Comparison of ENCODE assay signal across 8 cellular contexts in the genomic region with DNA sequence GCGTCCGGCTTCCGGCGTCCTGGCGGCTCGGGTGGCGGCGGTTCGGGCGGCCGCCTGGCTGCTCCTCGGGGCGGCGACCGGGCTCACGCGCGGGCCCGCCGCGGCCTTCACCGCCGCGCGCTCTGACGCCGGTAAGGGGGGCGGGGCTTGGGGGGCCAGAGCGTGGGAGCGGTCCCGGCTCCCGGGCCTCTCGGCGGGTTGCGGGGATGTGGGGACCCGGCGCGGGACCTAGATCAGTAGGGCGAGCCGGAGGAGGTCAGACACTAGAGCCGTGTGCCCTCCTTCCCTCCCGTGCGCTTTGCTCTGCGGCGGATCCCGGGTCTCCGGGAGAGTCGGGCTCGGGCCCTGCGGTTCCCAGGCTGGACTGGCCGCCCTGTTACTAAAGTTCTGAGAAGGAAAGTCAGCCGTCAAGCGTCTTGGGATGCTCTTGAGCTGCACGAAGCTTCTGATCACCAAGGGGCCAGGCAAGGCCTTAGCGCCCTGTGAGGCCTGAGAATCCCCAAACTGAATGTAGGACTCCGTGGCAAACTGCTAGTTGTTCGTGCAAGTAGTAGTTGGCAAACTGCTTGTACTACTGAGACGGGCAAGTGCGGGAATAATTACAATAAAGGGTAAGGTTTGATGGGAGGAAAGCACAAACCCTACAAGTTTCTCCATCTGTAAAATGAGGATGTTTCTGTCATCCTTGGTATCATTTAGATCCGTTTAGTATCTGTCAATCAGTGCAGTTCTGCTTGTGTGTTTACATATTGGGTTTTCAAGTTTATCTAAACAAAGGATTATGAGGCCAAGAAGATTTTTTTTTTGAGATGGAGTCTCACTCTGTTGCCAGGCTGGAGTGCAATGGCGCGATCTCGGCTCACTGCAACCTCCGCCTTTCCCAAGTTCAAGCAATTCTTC. TPM values are rescaled to one million over a fixed set of nuclear protein-coding genes. Genes with fewer than 3 reads are reported as not detected.
DNase-seq lines count a peak whose midpoint lies in the region; ATAC-seq, FAIRE-seq and TF ChIP-seq lines count a peak whose summit lies in the region.

No MANE protein-coding gene starts in this region.

- H3K27me3 ChIP-seq in CD4-positive, alpha-beta T cell (ENCODE audit: control insufficient read depth, insufficient read depth, low read length), result no peaks in the 10 kb centered on the region
- H3K27me3 ChIP-seq in HL-60 (ENCODE audit: insufficient read depth, poor library complexity, severe bottlenecking) (no peaks in the 10 kb centered on the region), bronchial epithelial cell (ENCODE audit: control insufficient read depth, insufficient read depth, low read length) (no peaks in the 10 kb centered on the region), layer of hippocampus (ENCODE audit: control insufficient read depth, insufficient read depth, low read length) (no peaks in the 10 kb centered on the region)

- peak overlapping the region; percentile 99 for H3K27ac ChIP-seq in CD4-positive, alpha-beta T cell (ENCODE audit: low read depth, low read length)
- H3K27ac ChIP-seq in HL-60 (replicated peaks) (peak overlapping the region; percentile 87), layer of hippocampus (ENCODE audit: low read depth, low read length) (peak overlapping the region; percentile 82)

- peaks cover 11% of the 10 kb centered on the region for H3K36me3 Mint-ChIP-seq in CD4-positive, alpha-beta T cell (ENCODE audit: low read depth)
- no peaks in the 10 kb centered on the region for H3K36me3 Mint-ChIP-seq in T-helper 17 cell (ENCODE audit: low read depth)

- intact Hi-C loops in CD4-positive, alpha-beta T cell (cut with DNase I, micrococcal nuclease), result loop anchor here (1.0 to 10.0 kb wide), 5 partner anchors 27 to 278 kb away; a partner anchor contains a TSS

- TF ChIP-seq CTCF in CD4-positive, alpha-beta T cell (IDR thresholded peaks at IDR 0.05), result no peak
- TF ChIP-seq CTCF in HL-60 (IDR thresholded peaks at IDR 0.05; ENCODE audit: insufficient read depth, low read length) (no peak), bronchial epithelial cell (IDR thresholded peaks at IDR 0.05; ENCODE audit: insufficient read depth, low read length, severe bottlenecking) (no peak)

- no peak for FAIRE-seq in bronchial epithelial cell (lab: Jason Lieb, UNC)

- no peaks in the 10 kb centered on the region for H3K9me3 ChIP-seq in CD4-positive, alpha-beta T cell (ENCODE audit: control insufficient read depth, low read length)
- H3K9me3 ChIP-seq in T-helper 17 cell (ENCODE audit: control insufficient read depth, low read length, poor library complexity, severe bottlenecking), result no peaks in the 10 kb centered on the region

- H3K27ac Mint-ChIP-seq in CD4-positive, alpha-beta T cell, result peak overlapping the region; percentile 88
- peak overlapping the region; percentile 89 for H3K27ac Mint-ChIP-seq in T-helper 17 cell

- H3K36me3 ChIP-seq in bronchial epithelial cell (ENCODE audit: control insufficient read depth, insufficient read depth, low read length), result no peaks in the 10 kb centered on the region

- peak; percentile 33 for ATAC-seq in CD4-positive, alpha-beta T cell (ENCODE audit: poor library complexity)
- ATAC-seq in GM19452 (IDR thresholded peaks at IDR 0.05; ENCODE audit: unreplicated experiment) (peak; percentile 45), T-helper 17 cell (peak; percentile 53)

- no peaks in the 10 kb centered on the region for H3K9me3 Mint-ChIP-seq in CD4-positive, alpha-beta T cell

- CTCF ChIA-PET in CD4-positive, alpha-beta T cell (lab: Charles Lee), result interaction anchor here (1.1 to 1.4 kb wide), 3 partner anchors 26 to 27 kb away, joined by 3 read pairs; a partner anchor contains a TSS

- peak overlapping the region; percentile 92 for H3K4me3 Mint-ChIP-seq in CD4-positive, alpha-beta T cell
- peak overlapping the region; percentile 83 for H3K4me3 Mint-ChIP-seq in T-helper 17 cell

- DNase-seq in CD4-positive, alpha-beta T cell, result peak; percentile 20 to 75 (median 60)
- peak in 1 of 2 experiments; percentile 36 for DNase-seq in HL-60 (ENCODE audit: low read depth in 1 of 2, low spot score in 1 of 2)
- peak in 2 of 3 donors; percentile 72 to 74 for DNase-seq in T-helper 17 cell
- DNase-seq in bronchial epithelial cell (ENCODE audit: low read depth), result peak; percentile 32
- peak; percentile 40 to 54 for DNase-seq in stimulated activated CD4-positive, alpha-beta T cell treated with anti-CD3 and anti-CD28 coated beads, Interleukin-15, amount 100 ng/mL, for 48 hours (ENCODE audit: low read depth in 2 of 2)
- DNase-seq in putamen (ENCODE audit: low spot score), result no peak

- POLR2A ChIA-PET in CD4-positive, alpha-beta T cell (lab: Charles Lee), result interaction anchor here (0.6 to 2.4 kb wide), 12 partner anchors 14 to 280 kb away, joined by 3 to 57 read pairs (median 6); a partner anchor contains a TSS

- H3K27me3 Mint-ChIP-seq in CD4-positive, alpha-beta T cell, result no peaks in the 10 kb centered on the region
- H3K27me3 Mint-ChIP-seq in T-helper 17 cell, result no peaks in the 10 kb centered on the region

- peak overlapping the region; percentile 98 for H3K4me3 ChIP-seq in HL-60 (replicated peaks; ENCODE audit: insufficient read depth, low read length)
- H3K4me3 ChIP-seq in bronchial epithelial cell (ENCODE audit: low read depth, low read length), result peak overlapping the region; percentile 69

- H3K4me1 Mint-ChIP-seq in CD4-positive, alpha-beta T cell (ENCODE audit: low read depth), result peaks cover 28% of the 10 kb centered on the region
- peaks cover 17% of the 10 kb centered on the region for H3K4me1 Mint-ChIP-seq in T-helper 17 cell

RNA-seq across cellular contexts. Expression of a gene that starts 0.6 kb away (rescaled TPM):
- 10 to 100 TPM; 13.3 to 13.9 TPM for total RNA-seq in CD4-positive, alpha-beta T cell
- total RNA-seq in T-helper 17 cell (10 to 100 TPM; 18.0 to 19.7 TPM), bronchial epithelial cell (22.4 and 26.2 TPM in 2 replicates)

RNA-seq across cellular contexts. Expression of a gene that starts 0.7 kb away (rescaled TPM):
- under 1 TPM; 0.36 to 0.64 TPM for total RNA-seq in CD4-positive, alpha-beta T cell
- 1 to 10 TPM; 1.4 to 2.1 TPM for total RNA-seq in T-helper 17 cell
- total RNA-seq in bronchial epithelial cell, result 1.3 and 1.5 TPM in 2 replicates

RNA-seq across cellular contexts. Expression of a gene that starts 26.9 kb away (rescaled TPM):
- total RNA-seq in CD4-positive, alpha-beta T cell, result 10 to 100 TPM; 36.2 to 41.7 TPM
- total RNA-seq in T-helper 17 cell (10 to 100 TPM; 70.6 to 80.0 TPM), bronchial epithelial cell (36.2 and 36.9 TPM in 2 replicates)
